In genomic region chr2:187434342-187434785, GRCh38 we compare ENCODE assay signal across 20 cellular contexts.
DNase-seq lines count a peak whose midpoint lies in the region; ATAC-seq and TF ChIP-seq lines count a peak whose summit lies in the region.
"Had no signal": no experiment of that assay in that cellular context is flagged by ENCODE, and none has a peak within 500 bp of the region (broad histone marks: within the 10 kb centered on the region; RNA-seq: fewer than 3 reads in every experiment).

No MANE protein-coding gene starts in this region.

- no peak overlapping the region for H3K27ac Mint-ChIP-seq in stimulated activated naive B cell treated with anti-CD40 and anti-IgM and Interleukin-4, amounts not matched to agents 10 μg/mL and 1 μg/mL and 100 μg/mL, for 72 hours
- H3K27ac Mint-ChIP-seq: activated naive CD8-positive, alpha-beta T cell; activated T-helper 1 cell treated with anti-CD3 and anti-CD28 coated beads, Interleukin-12 subunit alpha, Interleukin-12 subunit beta, Interleukin-2, Interleukin-4 antibody, amounts not matched to agents 30 ng/mL and 10 ng/mL and 1 ng/mL, durations not matched to agents 14 hours and 24 hours and 36 hours had no signal

- DNase-seq in GM03348 (ENCODE audit: low spot score), result peak; percentile 7
- peak; percentile 83 for DNase-seq in fibroblast of gingiva (ENCODE audit: low read depth)
- peak; percentile 59 for DNase-seq in pons (ENCODE audit: low spot score)
- no peak for DNase-seq in stimulated activated naive B cell treated with anti-CD40 and anti-IgM and Interleukin-4, amounts not matched to agents 10 μg/mL and 1 μg/mL and 100 μg/mL, for 72 hours
- no peak for DNase-seq in NCI-H748 treated with DMSO at 0.1 percent for 48 hours (lab: John Stamatoyannopoulos, UW)
- DNase-seq: activated CD4-positive, CD25-positive, alpha-beta regulatory T cell treated with anti-CD3 and anti-CD28 coated beads, Interleukin-2, amount 50 U/mL, for 72 hours; BE2C; H7; head of caudate nucleus; occipital lobe; PC-9; SJCRH30; stimulated activated naive CD8-positive, alpha-beta T cell treated with anti-CD3 and anti-CD28 coated beads, Interleukin-15, Interleukin-2, amounts not matched to agents 100 U/mL and 50 U/mL, for 24 hours; transverse colon had no signal

- H3K36me3 Mint-ChIP-seq in stimulated activated naive B cell treated with anti-CD40 and anti-IgM and Interleukin-4, amounts not matched to agents 10 μg/mL and 1 μg/mL and 100 μg/mL, for 72 hours, result no peaks in the 10 kb centered on the region
- H3K36me3 Mint-ChIP-seq: activated naive CD8-positive, alpha-beta T cell had no signal

- no peaks in the 10 kb centered on the region for H3K4me1 Mint-ChIP-seq in stimulated activated naive B cell treated with anti-CD40 and anti-IgM and Interleukin-4, amounts not matched to agents 10 μg/mL and 1 μg/mL and 100 μg/mL, for 72 hours

- ATAC-seq in SK-N-SH treated with all-trans-retinoic acid at 6 μM for 48 hours, result peak; percentile 63; the same call in 2 of the 3 replicates
- ATAC-seq in HG03457 (IDR thresholded peaks at IDR 0.05; ENCODE audit: unreplicated experiment), result no peak
- ATAC-seq in stimulated activated naive B cell treated with anti-CD40 and anti-IgM and Interleukin-4, amounts not matched to agents 10 μg/mL and 1 μg/mL and 100 μg/mL, for 72 hours (replicated peaks), result no peak
- no peak for ATAC-seq in HG02610 (IDR thresholded peaks at IDR 0.05; ENCODE audit: unreplicated experiment)
- ATAC-seq: sciatic nerve; stimulated activated naive CD8-positive, alpha-beta T cell treated with anti-CD3 and anti-CD28 coated beads, Interleukin-15, Interleukin-2, amounts not matched to agents 100 U/mL and 50 U/mL, for 24 hours had no signal

- no peaks in the 10 kb centered on the region for H3K9me3 Mint-ChIP-seq in stimulated activated naive B cell treated with anti-CD40 and anti-IgM and Interleukin-4, amounts not matched to agents 10 μg/mL and 1 μg/mL and 100 μg/mL, for 72 hours
- H3K9me3 Mint-ChIP-seq: activated T-helper 1 cell treated with anti-CD3 and anti-CD28 coated beads, Interleukin-12 subunit alpha, Interleukin-12 subunit beta, Interleukin-2, Interleukin-4 antibody, amounts not matched to agents 30 ng/mL and 10 ng/mL and 1 ng/mL, durations not matched to agents 14 hours and 24 hours and 36 hours had no signal

- H3K27me3 Mint-ChIP-seq in stimulated activated naive B cell treated with anti-CD40 and anti-IgM and Interleukin-4, amounts not matched to agents 10 μg/mL and 1 μg/mL and 100 μg/mL, for 72 hours, result no peaks in the 10 kb centered on the region
- H3K27me3 Mint-ChIP-seq: activated naive CD8-positive, alpha-beta T cell had no signal

- H3K4me3 Mint-ChIP-seq in stimulated activated naive B cell treated with anti-CD40 and anti-IgM and Interleukin-4, amounts not matched to agents 10 μg/mL and 1 μg/mL and 100 μg/mL, for 72 hours, result no peak overlapping the region
- H3K4me3 Mint-ChIP-seq: activated naive CD8-positive, alpha-beta T cell; activated T-helper 1 cell treated with anti-CD3 and anti-CD28 coated beads, Interleukin-12 subunit alpha, Interleukin-12 subunit beta, Interleukin-2, Interleukin-4 antibody, amounts not matched to agents 30 ng/mL and 10 ng/mL and 1 ng/mL, durations not matched to agents 14 hours and 24 hours and 36 hours had no signal

TF ChIP-seq in SK-N-SH treated with all-trans-retinoic acid at 6 μM for 48 hours, 23 proteins besides CTCF, POLR2A, EP300 and RAD21 (continues in another document):
- TF ChIP-seq RARB (CRISPR knock-in tag; IDR thresholded peaks at IDR 0.05) (no peak; the same call in 1 of the 2 replicates), POU6F1 (CRISPR knock-in tag; IDR thresholded peaks at IDR 0.05; ENCODE audit: borderline replicate concordance, low read depth) (no peak), ZNF8 (CRISPR knock-in tag; IDR thresholded peaks at IDR 0.05) (no peak), ZFP30 (CRISPR knock-in tag; IDR thresholded peaks at IDR 0.05) (no peak), ARNTL (CRISPR knock-in tag; IDR thresholded peaks at IDR 0.05; ENCODE audit: borderline replicate concordance, low read depth) (no peak), PPARA (CRISPR knock-in tag; IDR thresholded peaks at IDR 0.05; ENCODE audit: borderline replicate concordance) (no peak), ZC3H10 (CRISPR knock-in tag; IDR thresholded peaks at IDR 0.05) (peak; percentile 93), ESRRG (CRISPR knock-in tag; IDR thresholded peaks at IDR 0.05) (no peak), TOX (CRISPR knock-in tag; IDR thresholded peaks at IDR 0.05; ENCODE audit: borderline replicate concordance) (peak; percentile 35; the same call in 1 of the 2 replicates), CSDC2 (CRISPR knock-in tag; IDR thresholded peaks at IDR 0.05) (no peak), PATZ1 (CRISPR knock-in tag; IDR thresholded peaks at IDR 0.05; ENCODE audit: borderline replicate concordance) (peak; percentile 41; the same call in 1 of the 2 replicates), CSRNP3 (CRISPR knock-in tag; IDR thresholded peaks at IDR 0.05) (no peak), ZNF565 (CRISPR knock-in tag; conservative IDR thresholded peaks at IDR 0.05; ENCODE audit: low read depth) (no peak), ZNF70 (CRISPR knock-in tag; IDR thresholded peaks at IDR 0.05) (no peak), ISL1 (CRISPR knock-in tag; IDR thresholded peaks at IDR 0.05) (peak; percentile 64), GLIS3 (CRISPR knock-in tag; IDR thresholded peaks at IDR 0.05) (no peak), CREB5 (CRISPR knock-in tag; IDR thresholded peaks at IDR 0.05; ENCODE audit: low read depth) (no peak), OSR1 (CRISPR knock-in tag; IDR thresholded peaks at IDR 0.05) (no peak), BACH2 (CRISPR knock-in tag; IDR thresholded peaks at IDR 0.05; ENCODE audit: borderline replicate concordance) (no peak), ZFP3 (CRISPR knock-in tag; IDR thresholded peaks at IDR 0.05) (no peak), TCF4 (CRISPR knock-in tag; IDR thresholded peaks at IDR 0.05; ENCODE audit: borderline replicate concordance) (no peak)

Comparison
In these comparisons a context has a peak if more than half of its experiments do, and no peak if none do; other contexts are left out.
1. DNase-seq: peak in GM03348 (single experiment), fibroblast of gingiva (single experiment) and pons (single experiment); none in stimulated activated naive B cell treated with anti-CD40 and anti-IgM and Interleukin-4, amounts not matched to agents 10 μg/mL and 1 μg/mL and 100 μg/mL, for 72 hours (single experiment) and NCI-H748 treated with DMSO at 0.1 percent for 48 hours (single experiment).